ENCODE assay signal across 1 cellular context in the genomic region with DNA sequence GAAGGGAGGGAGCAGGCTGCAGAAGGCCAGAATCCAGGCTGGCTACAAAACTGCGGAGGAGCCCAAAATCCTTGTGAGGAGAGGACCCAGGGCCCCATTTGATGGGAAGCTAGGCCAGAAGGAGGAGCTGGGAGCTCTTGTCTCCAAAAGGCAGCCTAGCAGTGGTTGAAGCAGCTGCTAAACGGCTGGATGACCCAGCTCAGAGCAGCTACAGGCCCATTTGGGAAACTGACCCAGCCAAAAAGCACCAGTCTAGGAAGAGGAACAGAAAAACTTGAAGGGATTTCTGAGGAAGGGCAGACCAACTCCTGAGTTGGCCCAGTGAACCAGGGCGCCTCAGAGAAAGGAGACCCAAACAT.
TF ChIP-seq lines count a peak whose summit lies in the region.

No MANE protein-coding gene starts in this region.

TF ChIP-seq in HepG2, 621 proteins besides CTCF, POLR2A, EP300 and RAD21 (continued from another document):
- TF ChIP-seq, protein P1, sequence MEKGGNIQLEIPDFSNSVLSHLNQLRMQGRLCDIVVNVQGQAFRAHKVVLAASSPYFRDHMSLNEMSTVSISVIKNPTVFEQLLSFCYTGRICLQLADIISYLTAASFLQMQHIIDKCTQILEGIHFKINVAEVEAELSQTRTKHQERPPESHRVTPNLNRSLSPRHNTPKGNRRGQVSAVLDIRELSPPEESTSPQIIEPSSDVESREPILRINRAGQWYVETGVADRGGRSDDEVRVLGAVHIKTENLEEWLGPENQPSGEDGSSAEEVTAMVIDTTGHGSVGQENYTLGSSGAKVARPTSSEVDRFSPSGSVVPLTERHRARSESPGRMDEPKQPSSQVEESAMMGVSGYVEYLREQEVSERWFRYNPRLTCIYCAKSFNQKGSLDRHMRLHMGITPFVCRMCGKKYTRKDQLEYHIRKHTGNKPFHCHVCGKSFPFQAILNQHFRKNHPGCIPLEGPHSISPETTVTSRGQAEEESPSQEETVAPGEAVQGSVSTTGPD (CRISPR knock-in tag; IDR thresholded peaks at IDR 0.05) = no peak
- TF ChIP-seq KDM5B (CRISPR knock-in tag; IDR thresholded peaks at IDR 0.05; ENCODE audit: borderline replicate concordance) (0 out of 2 replicates have a peak, but pooled peaks have one; percentile 46), SIN3A (IDR thresholded peaks at IDR 0.05; ENCODE audit: borderline replicate concordance, low read depth, low read length) (peak; percentile 34; the same call in 1 of the 2 replicates), ZNF670 (CRISPR knock-in tag; IDR thresholded peaks at IDR 0.05; ENCODE audit: borderline replicate concordance) (peak; percentile 26; the same call in 1 of the 2 replicates), ZFX (CRISPR knock-in tag; IDR thresholded peaks at IDR 0.05; ENCODE audit: low read depth) (0 out of 2 replicates have a peak, but pooled peaks have one; percentile 11), ARNTL (CRISPR knock-in tag; IDR thresholded peaks at IDR 0.05) (0 out of 2 replicates have a peak, but pooled peaks have one; percentile 9), PCBP2 (optimal IDR thresholded peaks at IDR 0.05; ENCODE audit: low read depth, low read length, poor library complexity, severe bottlenecking) (no peak), ZFP36L1 (CRISPR knock-in tag; IDR thresholded peaks at IDR 0.05) (0 out of 2 replicates have a peak, but pooled peaks have one; percentile 52), KLF13 (CRISPR knock-in tag; IDR thresholded peaks at IDR 0.05) (no peak), ZNF678 (CRISPR knock-in tag; IDR thresholded peaks at IDR 0.05) (0 out of 2 replicates have a peak, but pooled peaks have one; percentile 6), NRL (CRISPR knock-in tag; IDR thresholded peaks at IDR 0.05; ENCODE audit: borderline replicate concordance) (0 out of 2 replicates have a peak, but pooled peaks have one; percentile 12), ZNF552 (CRISPR knock-in tag; IDR thresholded peaks at IDR 0.05; ENCODE audit: borderline replicate concordance) (peak; percentile 38; the same call in 1 of the 2 replicates), ZNF558 (CRISPR knock-in tag; IDR thresholded peaks at IDR 0.05; ENCODE audit: borderline replicate concordance) (peak; percentile 81; the same call in 1 of the 2 replicates), ZNF44 (CRISPR knock-in tag; IDR thresholded peaks at IDR 0.05) (no peak), ZBTB42 (CRISPR knock-in tag; IDR thresholded peaks at IDR 0.05) (0 out of 2 replicates have a peak, but pooled peaks have one; percentile 37)
- TF ChIP-seq, protein P2, sequence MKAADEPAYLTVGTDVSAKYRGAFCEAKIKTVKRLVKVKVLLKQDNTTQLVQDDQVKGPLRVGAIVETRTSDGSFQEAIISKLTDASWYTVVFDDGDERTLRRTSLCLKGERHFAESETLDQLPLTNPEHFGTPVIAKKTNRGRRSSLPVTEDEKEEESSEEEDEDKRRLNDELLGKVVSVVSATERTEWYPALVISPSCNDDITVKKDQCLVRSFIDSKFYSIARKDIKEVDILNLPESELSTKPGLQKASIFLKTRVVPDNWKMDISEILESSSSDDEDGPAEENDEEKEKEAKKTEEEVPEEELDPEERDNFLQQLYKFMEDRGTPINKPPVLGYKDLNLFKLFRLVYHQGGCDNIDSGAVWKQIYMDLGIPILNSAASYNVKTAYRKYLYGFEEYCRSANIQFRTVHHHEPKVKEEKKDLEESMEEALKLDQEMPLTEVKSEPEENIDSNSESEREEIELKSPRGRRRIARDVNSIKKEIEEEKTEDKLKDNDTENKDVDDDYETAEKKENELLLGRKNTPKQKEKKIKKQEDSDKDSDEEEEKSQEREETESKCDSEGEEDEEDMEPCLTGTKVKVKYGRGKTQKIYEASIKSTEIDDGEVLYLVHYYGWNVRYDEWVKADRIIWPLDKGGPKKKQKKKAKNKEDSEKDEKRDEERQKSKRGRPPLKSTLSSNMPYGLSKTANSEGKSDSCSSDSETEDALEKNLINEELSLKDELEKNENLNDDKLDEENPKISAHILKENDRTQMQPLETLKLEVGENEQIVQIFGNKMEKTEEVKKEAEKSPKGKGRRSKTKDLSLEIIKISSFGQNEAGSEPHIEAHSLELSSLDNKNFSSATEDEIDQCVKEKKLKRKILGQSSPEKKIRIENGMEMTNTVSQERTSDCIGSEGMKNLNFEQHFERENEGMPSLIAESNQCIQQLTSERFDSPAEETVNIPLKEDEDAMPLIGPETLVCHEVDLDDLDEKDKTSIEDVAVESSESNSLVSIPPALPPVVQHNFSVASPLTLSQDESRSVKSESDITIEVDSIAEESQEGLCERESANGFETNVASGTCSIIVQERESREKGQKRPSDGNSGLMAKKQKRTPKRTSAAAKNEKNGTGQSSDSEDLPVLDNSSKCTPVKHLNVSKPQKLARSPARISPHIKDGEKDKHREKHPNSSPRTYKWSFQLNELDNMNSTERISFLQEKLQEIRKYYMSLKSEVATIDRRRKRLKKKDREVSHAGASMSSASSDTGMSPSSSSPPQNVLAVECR (CRISPR knock-in tag; IDR thresholded peaks at IDR 0.05; ENCODE audit: borderline replicate concordance) = 0 out of 2 replicates have a peak, but pooled peaks have one; percentile 15
- TF ChIP-seq, protein P3, sequence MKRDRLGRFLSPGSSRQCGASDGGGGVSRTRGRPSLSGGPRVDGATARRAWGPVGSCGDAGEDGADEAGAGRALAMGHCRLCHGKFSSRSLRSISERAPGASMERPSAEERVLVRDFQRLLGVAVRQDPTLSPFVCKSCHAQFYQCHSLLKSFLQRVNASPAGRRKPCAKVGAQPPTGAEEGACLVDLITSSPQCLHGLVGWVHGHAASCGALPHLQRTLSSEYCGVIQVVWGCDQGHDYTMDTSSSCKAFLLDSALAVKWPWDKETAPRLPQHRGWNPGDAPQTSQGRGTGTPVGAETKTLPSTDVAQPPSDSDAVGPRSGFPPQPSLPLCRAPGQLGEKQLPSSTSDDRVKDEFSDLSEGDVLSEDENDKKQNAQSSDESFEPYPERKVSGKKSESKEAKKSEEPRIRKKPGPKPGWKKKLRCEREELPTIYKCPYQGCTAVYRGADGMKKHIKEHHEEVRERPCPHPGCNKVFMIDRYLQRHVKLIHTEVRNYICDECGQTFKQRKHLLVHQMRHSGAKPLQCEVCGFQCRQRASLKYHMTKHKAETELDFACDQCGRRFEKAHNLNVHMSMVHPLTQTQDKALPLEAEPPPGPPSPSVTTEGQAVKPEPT (CRISPR knock-in tag; IDR thresholded peaks at IDR 0.05; ENCODE audit: low read depth) = no peak
- TF ChIP-seq, protein P4, sequence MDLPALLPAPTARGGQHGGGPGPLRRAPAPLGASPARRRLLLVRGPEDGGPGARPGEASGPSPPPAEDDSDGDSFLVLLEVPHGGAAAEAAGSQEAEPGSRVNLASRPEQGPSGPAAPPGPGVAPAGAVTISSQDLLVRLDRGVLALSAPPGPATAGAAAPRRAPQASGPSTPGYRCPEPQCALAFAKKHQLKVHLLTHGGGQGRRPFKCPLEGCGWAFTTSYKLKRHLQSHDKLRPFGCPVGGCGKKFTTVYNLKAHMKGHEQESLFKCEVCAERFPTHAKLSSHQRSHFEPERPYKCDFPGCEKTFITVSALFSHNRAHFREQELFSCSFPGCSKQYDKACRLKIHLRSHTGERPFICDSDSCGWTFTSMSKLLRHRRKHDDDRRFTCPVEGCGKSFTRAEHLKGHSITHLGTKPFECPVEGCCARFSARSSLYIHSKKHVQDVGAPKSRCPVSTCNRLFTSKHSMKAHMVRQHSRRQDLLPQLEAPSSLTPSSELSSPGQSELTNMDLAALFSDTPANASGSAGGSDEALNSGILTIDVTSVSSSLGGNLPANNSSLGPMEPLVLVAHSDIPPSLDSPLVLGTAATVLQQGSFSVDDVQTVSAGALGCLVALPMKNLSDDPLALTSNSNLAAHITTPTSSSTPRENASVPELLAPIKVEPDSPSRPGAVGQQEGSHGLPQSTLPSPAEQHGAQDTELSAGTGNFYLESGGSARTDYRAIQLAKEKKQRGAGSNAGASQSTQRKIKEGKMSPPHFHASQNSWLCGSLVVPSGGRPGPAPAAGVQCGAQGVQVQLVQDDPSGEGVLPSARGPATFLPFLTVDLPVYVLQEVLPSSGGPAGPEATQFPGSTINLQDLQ (CRISPR knock-in tag; IDR thresholded peaks at IDR 0.05) = 0 out of 2 replicates have a peak, but pooled peaks have one; percentile 45
- TF ChIP-seq, protein P5, sequence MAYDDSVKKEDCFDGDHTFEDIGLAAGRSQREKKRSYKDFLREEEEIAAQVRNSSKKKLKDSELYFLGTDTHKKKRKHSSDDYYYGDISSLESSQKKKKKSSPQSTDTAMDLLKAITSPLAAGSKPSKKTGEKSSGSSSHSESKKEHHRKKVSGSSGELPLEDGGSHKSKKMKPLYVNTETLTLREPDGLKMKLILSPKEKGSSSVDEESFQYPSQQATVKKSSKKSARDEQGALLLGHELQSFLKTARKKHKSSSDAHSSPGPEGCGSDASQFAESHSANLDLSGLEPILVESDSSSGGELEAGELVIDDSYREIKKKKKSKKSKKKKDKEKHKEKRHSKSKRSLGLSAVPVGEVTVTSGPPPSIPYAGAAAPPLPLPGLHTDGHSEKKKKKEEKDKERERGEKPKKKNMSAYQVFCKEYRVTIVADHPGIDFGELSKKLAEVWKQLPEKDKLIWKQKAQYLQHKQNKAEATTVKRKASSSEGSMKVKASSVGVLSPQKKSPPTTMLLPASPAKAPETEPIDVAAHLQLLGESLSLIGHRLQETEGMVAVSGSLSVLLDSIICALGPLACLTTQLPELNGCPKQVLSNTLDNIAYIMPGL (CRISPR knock-in tag; IDR thresholded peaks at IDR 0.05; ENCODE audit: borderline replicate concordance in 1 of 2, low read depth in 1 of 2) = 0 out of 4 replicates have a peak, but pooled peaks of 1 of the 2 experiments have one; percentile 12
- TF ChIP-seq, protein P6, sequence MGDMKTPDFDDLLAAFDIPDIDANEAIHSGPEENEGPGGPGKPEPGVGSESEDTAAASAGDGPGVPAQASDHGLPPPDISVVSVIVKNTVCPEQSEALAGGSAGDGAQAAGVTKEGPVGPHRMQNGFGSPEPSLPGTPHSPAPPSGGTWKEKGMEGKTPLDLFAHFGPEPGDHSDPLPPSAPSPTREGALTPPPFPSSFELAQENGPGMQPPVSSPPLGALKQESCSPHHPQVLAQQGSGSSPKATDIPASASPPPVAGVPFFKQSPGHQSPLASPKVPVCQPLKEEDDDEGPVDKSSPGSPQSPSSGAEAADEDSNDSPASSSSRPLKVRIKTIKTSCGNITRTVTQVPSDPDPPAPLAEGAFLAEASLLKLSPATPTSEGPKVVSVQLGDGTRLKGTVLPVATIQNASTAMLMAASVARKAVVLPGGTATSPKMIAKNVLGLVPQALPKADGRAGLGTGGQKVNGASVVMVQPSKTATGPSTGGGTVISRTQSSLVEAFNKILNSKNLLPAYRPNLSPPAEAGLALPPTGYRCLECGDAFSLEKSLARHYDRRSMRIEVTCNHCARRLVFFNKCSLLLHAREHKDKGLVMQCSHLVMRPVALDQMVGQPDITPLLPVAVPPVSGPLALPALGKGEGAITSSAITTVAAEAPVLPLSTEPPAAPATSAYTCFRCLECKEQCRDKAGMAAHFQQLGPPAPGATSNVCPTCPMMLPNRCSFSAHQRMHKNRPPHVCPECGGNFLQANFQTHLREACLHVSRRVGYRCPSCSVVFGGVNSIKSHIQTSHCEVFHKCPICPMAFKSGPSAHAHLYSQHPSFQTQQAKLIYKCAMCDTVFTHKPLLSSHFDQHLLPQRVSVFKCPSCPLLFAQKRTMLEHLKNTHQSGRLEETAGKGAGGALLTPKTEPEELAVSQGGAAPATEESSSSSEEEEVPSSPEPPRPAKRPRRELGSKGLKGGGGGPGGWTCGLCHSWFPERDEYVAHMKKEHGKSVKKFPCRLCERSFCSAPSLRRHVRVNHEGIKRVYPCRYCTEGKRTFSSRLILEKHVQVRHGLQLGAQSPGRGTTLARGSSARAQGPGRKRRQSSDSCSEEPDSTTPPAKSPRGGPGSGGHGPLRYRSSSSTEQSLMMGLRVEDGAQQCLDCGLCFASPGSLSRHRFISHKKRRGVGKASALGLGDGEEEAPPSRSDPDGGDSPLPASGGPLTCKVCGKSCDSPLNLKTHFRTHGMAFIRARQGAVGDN (CRISPR knock-in tag; IDR thresholded peaks at IDR 0.05) = peak; percentile 49
TF ChIP-seq in HepG2: peak in this region for 17.
